In the genomic region with DNA sequence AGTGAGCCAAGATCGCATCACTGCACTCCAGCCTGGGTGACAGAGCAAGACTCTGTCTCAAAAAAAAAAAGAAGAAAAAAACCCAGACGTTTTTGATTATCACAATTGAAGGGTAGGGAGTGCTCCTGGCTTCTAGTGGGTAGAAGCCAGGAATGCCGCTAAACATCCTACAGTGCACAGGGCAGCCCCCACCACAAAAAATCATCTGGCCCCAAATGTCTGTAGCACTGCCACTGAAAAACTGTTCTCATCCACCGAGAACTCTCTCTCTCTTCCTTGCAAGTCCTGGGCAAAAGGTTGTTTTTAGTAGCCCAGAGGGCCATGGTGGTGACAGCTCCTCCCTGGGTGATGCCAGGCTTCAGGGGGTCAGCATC, we compare ENCODE assay signal across 12 cellular contexts. TPM values are rescaled to one million over a fixed set of nuclear protein-coding genes. Genes with fewer than 3 reads are reported as not detected.
A peak's percentile ranks its signal among the peaks of the same experiment; 100 is the strongest.
DNase-seq lines count a peak whose midpoint lies in the region; ATAC-seq and TF ChIP-seq lines count a peak whose summit lies in the region.
"Had no signal": no experiment of that assay in that cellular context is flagged by ENCODE, and none has a peak within 500 bp of the region (broad histone marks: within the 10 kb centered on the region; RNA-seq: fewer than 3 reads in every experiment).

No MANE protein-coding gene starts in this region.

- no peaks in the 10 kb centered on the region for H3K9me3 Mint-ChIP-seq in MCF 10A (ENCODE audit: unreplicated experiment)
- no peaks in the 10 kb centered on the region for H3K9me3 Mint-ChIP-seq in brain
- H3K9me3 Mint-ChIP-seq: activated T-helper 1 cell treated with anti-CD3 and anti-CD28 coated beads, Interleukin-12 subunit alpha, Interleukin-12 subunit beta, Interleukin-2, Interleukin-4 antibody, amounts not matched to agents 30 ng/mL and 10 ng/mL and 1 ng/mL, durations not matched to agents 14 hours and 24 hours and 36 hours; natural killer cell treated with Interleukin-12 subunit alpha and Interleukin-12 subunit beta and Interleukin-15 and Interleukin-18, amount 100 ng/mL, for 72 hours had no signal

- intact Hi-C loops in MCF 10A (cut with micrococcal nuclease) (no loop called here), mammary epithelial cell (cut with micrococcal nuclease) (no loop called here)

- H3K4me2 ChIP-seq in mammary epithelial cell (ENCODE audit: insufficient read depth, low read depth, low read length): no peak overlapping the region

- no peaks in the 10 kb centered on the region for H3K27me3 ChIP-seq in mammary epithelial cell (ENCODE audit: insufficient read depth, low read length)

- H3K27ac ChIP-seq in mammary epithelial cell (ENCODE audit: insufficient read depth, low read depth, low read length) (no peak overlapping the region), mesodermal cell (ENCODE audit: low read depth, low read length, severe bottlenecking) (peak overlapping the region; percentile 74), urinary bladder (ENCODE audit: low read depth) (peak overlapping the region; percentile 14)

- H3K27ac Mint-ChIP-seq in MCF 10A (ENCODE audit: low read depth, unreplicated experiment): peak overlapping the region; percentile 84
- H3K27ac Mint-ChIP-seq in brain: peak overlapping the region in 3 of 5 experiments; percentile 77 to 90 (median 83)
- H3K27ac Mint-ChIP-seq: activated T-helper 1 cell treated with anti-CD3 and anti-CD28 coated beads, Interleukin-12 subunit alpha, Interleukin-12 subunit beta, Interleukin-2, Interleukin-4 antibody, amounts not matched to agents 30 ng/mL and 10 ng/mL and 1 ng/mL, durations not matched to agents 14 hours and 24 hours and 36 hours had no signal

- in situ Hi-C loops in mammary epithelial cell (cut with MboI; ENCODE audit: low sequenced_read_pairs in 2 of 2): no loop called here

- peaks cover 97% of the 10 kb centered on the region for H3K79me2 ChIP-seq in mammary epithelial cell (ENCODE audit: insufficient read depth, low read length)

- CTCF ChIA-PET in MCF 10A (lab: Yijun Ruan, JAX): no interaction called here
- CTCF ChIA-PET in mammary epithelial cell (lab: Charles Lee; ENCODE audit: low non-redundant PET): no interaction called here

- WGBS in mammary epithelial cell (ENCODE audit: low coverage, missing lambda C conversion rate): 100% methylated on average over 1 of the region's 4 CpGs
- 53 to 72% methylated on average over 2 to 3 of the region's 4 CpGs for WGBS in mesodermal cell (ENCODE audit: insufficient coverage in 2 of 2), 2 experiments
- WGBS in urinary bladder: 63% methylated on average over 4 of the region's 4 CpGs

- H3K36me3 Mint-ChIP-seq in MCF 10A (ENCODE audit: insufficient read depth, unreplicated experiment) (peaks cover 35% of the 10 kb centered on the region), brain (no peaks in the 10 kb centered on the region)
- H3K36me3 Mint-ChIP-seq: natural killer cell treated with Interleukin-12 subunit alpha and Interleukin-12 subunit beta and Interleukin-15 and Interleukin-18, amount 100 ng/mL, for 72 hours had no signal

- dilution Hi-C loops in mammary epithelial cell (cut with HindIII; ENCODE audit: low sequenced_read_pairs): no loop called here

- POLR2A ChIA-PET in MCF 10A (lab: Yijun Ruan, JAX): no interaction called here

- peaks cover 40% of the 10 kb centered on the region for H4K20me1 ChIP-seq in mammary epithelial cell (ENCODE audit: insufficient read depth, low read length)

- H3K27me3 Mint-ChIP-seq in MCF 10A (ENCODE audit: insufficient read depth, unreplicated experiment) (no peaks in the 10 kb centered on the region), brain (no peaks in the 10 kb centered on the region)

- H3K9me3 ChIP-seq in mammary epithelial cell (replicated peaks; ENCODE audit: insufficient read depth, low read length) (no peaks in the 10 kb centered on the region), mesodermal cell (ENCODE audit: control insufficient read depth, low read length) (no peaks in the 10 kb centered on the region)

- no peak overlapping the region for H3K9ac ChIP-seq in mammary epithelial cell (ENCODE audit: insufficient read depth, low read length)

- peaks cover 4% of the 10 kb centered on the region for H3K36me3 ChIP-seq in mammary epithelial cell (ENCODE audit: insufficient read depth, low read length)
- H3K36me3 ChIP-seq in mesodermal cell (ENCODE audit: control insufficient read depth, insufficient read depth, low read length): peaks cover 57% of the 10 kb centered on the region
- H3K36me3 ChIP-seq in urinary bladder (ENCODE audit: insufficient read depth): no peaks in the 10 kb centered on the region

- H3K4me1 ChIP-seq in mammary epithelial cell (ENCODE audit: insufficient read depth, low read length) (peaks cover 24% of the 10 kb centered on the region), mesodermal cell (ENCODE audit: control insufficient read depth, insufficient read depth, low read length, poor library complexity, severe bottlenecking) (peaks cover 39% of the 10 kb centered on the region), urinary bladder (ENCODE audit: insufficient read depth) (no peaks in the 10 kb centered on the region)

- H2AFZ ChIP-seq in mammary epithelial cell (ENCODE audit: low read depth, low read length): no peak overlapping the region

- peaks cover 21% of the 10 kb centered on the region for H3K4me1 Mint-ChIP-seq in MCF 10A (ENCODE audit: insufficient read depth, unreplicated experiment)
- H3K4me1 Mint-ChIP-seq in brain: peaks cover 54% of the 10 kb centered on the region

- BruUV-seq in MCF 10A (replicated peaks; lab: Mats Ljungman, UMichigan) (no TSS peak), mammary epithelial cell (replicated peaks; lab: Mats Ljungman, UMichigan) (no TSS peak)

- TF ChIP-seq CTCF in MCF 10A (IDR thresholded peaks at IDR 0.05; ENCODE audit: unreplicated experiment): no peak
- TF ChIP-seq CTCF in mammary epithelial cell (conservative IDR thresholded peaks at IDR 0.05 in 1 of 2, IDR thresholded peaks at IDR 0.05 in 1 of 2; ENCODE audit: extremely low read depth in 1 of 2, insufficient read depth in 1 of 2, low read depth in 1 of 2, low read length in 2 of 2): no peak
- TF ChIP-seq CTCF in brain (conservative IDR thresholded peaks at IDR 0.05): no peak

- no peak for ATAC-seq in HG02973 (IDR thresholded peaks at IDR 0.05; ENCODE audit: unreplicated experiment)

- peak overlapping the region; percentile 57 for H3K4me3 Mint-ChIP-seq in MCF 10A (ENCODE audit: unreplicated experiment)
- H3K4me3 Mint-ChIP-seq in brain: no peak overlapping the region
- H3K4me3 Mint-ChIP-seq: activated T-helper 1 cell treated with anti-CD3 and anti-CD28 coated beads, Interleukin-12 subunit alpha, Interleukin-12 subunit beta, Interleukin-2, Interleukin-4 antibody, amounts not matched to agents 30 ng/mL and 10 ng/mL and 1 ng/mL, durations not matched to agents 14 hours and 24 hours and 36 hours had no signal

- H3K4me3 ChIP-seq in mammary epithelial cell (replicated peaks in 1 of 3; ENCODE audit: insufficient read depth in 1 of 3, low read depth in 2 of 3, low read length in 3 of 3): no peak overlapping the region
- no peak overlapping the region for H3K4me3 ChIP-seq in mesodermal cell (ENCODE audit: extremely low read depth, insufficient read depth, low read length, poor library complexity, severe bottlenecking)
- no peak overlapping the region for H3K4me3 ChIP-seq in urinary bladder (ENCODE audit: low read depth, low read length)

- DNase-seq in MCF 10A (ENCODE audit: unreplicated experiment) (no peak), mammary epithelial cell (no peak), NCI-H82 treated with DMSO at 0.1 percent for 48 hours (lab: John Stamatoyannopoulos, UW; ENCODE audit: unreplicated experiment) (no peak), C1 segment of cervical spinal cord (lab: John Stamatoyannopoulos, UW) (no peak)
- DNase-seq: GF-D8, NCI-H1436 treated with DMSO at 0.1 percent for 48 hours had no signal

RNA-seq across cellular contexts. Expression of a gene that starts 35.6 kb away (rescaled TPM):
- 8.1 and 12.7 TPM in 2 replicates for total RNA-seq in MCF 10A (2022)
- 10 to 100 TPM in 1 of 2 donors, 1 to 10 TPM in 1; 7.2 to 10.4 TPM for total RNA-seq in mammary epithelial cell
- polyA plus RNA-seq in mammary epithelial cell: 2.3 TPM
- polyA minus RNA-seq in mammary epithelial cell: 16.1 TPM
- 0.15 TPM for polyA plus RNA-seq in brain (ENCODE audit: insufficient read depth, low read depth, low replicate concordance)
- 2.2 TPM for polyA plus RNA-seq in mesodermal cell (2013, experiment 1 of 2)
- 3.9 TPM for polyA plus RNA-seq in mesodermal cell (2013, experiment 2 of 2)
- total RNA-seq in urinary bladder: 53.5 TPM
- polyA plus RNA-seq in urinary bladder: 2.7 TPM
